Comparison of ENCODE assay signal across 15 cellular contexts in genomic region chr2:217150236-217150635, GRCh38.
"Had no signal": no experiment of that assay in that cellular context is flagged by ENCODE, and none has a peak within 500 bp of the region (broad histone marks: within the 10 kb centered on the region; RNA-seq: fewer than 3 reads in every experiment).

No MANE protein-coding gene starts in this region.

- H3K4me1 ChIP-seq: heart left ventricle, stomach, thyroid gland, uterus had no signal

- H3K4me3 Mint-ChIP-seq: activated T-cell treated with anti-CD3 and anti-CD28 coated beads, Interleukin-2, amount 50 U/mL, for 24 hours; nephron progenitor cell had no signal

- H3K36me3 ChIP-seq: heart left ventricle, ovary, stomach, thyroid gland, uterus had no signal

- H3K27me3 ChIP-seq: ovary, stomach, thyroid gland, uterus had no signal

- H3K9me3 Mint-ChIP-seq: activated T-cell treated with anti-CD3 and anti-CD28 coated beads, Interleukin-2, amount 50 U/mL, for 24 hours had no signal

- DNase-seq: activated CD4-positive, alpha-beta T cell treated with anti-CD3 and anti-CD28 coated beads, Interleukin-2, amount 50 U/mL, for 4 hours; activated gamma-delta T cell; activated T-cell treated with anti-CD3 and anti-CD28 coated beads, Interleukin-2, amount 50 U/mL, for 24 hours; cortex of kidney; effector memory CD4-positive, alpha-beta T cell; nephron progenitor cell; ovary; stimulated activated CD4-positive, alpha-beta T cell treated with anti-CD3 and anti-CD28 coated beads, Interleukin-4, amount 100 ng/mL, for 4 hours; stomach; T-helper 2 cell; thyroid gland had no signal

- ATAC-seq: activated CD4-positive, CD25-positive, alpha-beta regulatory T cell treated with anti-CD3 and anti-CD28 coated beads, Interleukin-2, amount 50 U/mL, for 24 hours; SK-N-SH treated with all-trans-retinoic acid at 6 μM for 48 hours had no signal

- H3K4me3 ChIP-seq: heart left ventricle, ovary, stomach, thyroid gland, uterus had no signal

- H3K9me3 ChIP-seq: heart left ventricle, ovary, stomach, thyroid gland, uterus had no signal

- H3K27ac Mint-ChIP-seq: activated T-cell treated with anti-CD3 and anti-CD28 coated beads, Interleukin-2, amount 50 U/mL, for 24 hours; nephron progenitor cell had no signal
